8 cellular contexts compared by ENCODE assay signal in genomic region chr9:115373000-115373709, GRCh38.
DNase-seq lines count a peak whose midpoint lies in the region; ATAC-seq lines count a peak whose summit lies in the region.

No MANE protein-coding gene starts in this region.

- intact Hi-C loops in aorta (cut with DNase I), result no loop called here

- DNase-seq in EH (ENCODE audit: low read depth) (peak; percentile 97), LHCN-M2 (ENCODE audit: low read depth) (peak; percentile 96), glomerular endothelial cell (ENCODE audit: extremely low read depth, low read depth, low spot score) (peak; percentile 2), amygdala (lab: John Stamatoyannopoulos, UW) (no peak), NCI-H1092 (lab: John Stamatoyannopoulos, UW) (no peak), NCI-H2081 (lab: John Stamatoyannopoulos, UW) (no peak), aorta (no peak)

- no peak overlapping the region for H3K4me3 ChIP-seq in aorta (ENCODE audit: low read length in 2 of 2)

- ATAC-seq in GM21529 (IDR thresholded peaks at IDR 0.05; ENCODE audit: unreplicated experiment) (peak; percentile 77), aorta (ENCODE audit: low FRiP score) (no peak)

- H3K27ac ChIP-seq in aorta (ENCODE audit: low read depth in 1 of 2, low read length in 2 of 2), result no peak overlapping the region

- H3K9me3 ChIP-seq in aorta (ENCODE audit: control insufficient read depth, low read length), result no peaks in the 10 kb centered on the region

- H3K27me3 ChIP-seq in aorta (ENCODE audit: control insufficient read depth in 1 of 2, insufficient read depth in 2 of 2, low read length in 1 of 2), result no peaks in the 10 kb centered on the region

- no peaks in the 10 kb centered on the region for H3K36me3 ChIP-seq in aorta (ENCODE audit: control insufficient read depth in 1 of 2, insufficient read depth in 2 of 2, low read length in 1 of 2)

- WGBS in aorta, 2 donors, result 90 to 93% methylated on average over 6 of the region's 6 CpGs

- no peaks in the 10 kb centered on the region for H3K4me1 ChIP-seq in aorta (ENCODE audit: control insufficient read depth in 1 of 2, insufficient read depth in 2 of 2, low read length in 2 of 2)

Comparison
In these comparisons a context has a peak if more than half of its experiments do, and no peak if none do; other contexts are left out.
1. DNase-seq: peak in EH (single experiment), LHCN-M2 (single experiment) and glomerular endothelial cell (single experiment); none in amygdala (0 of 56), NCI-H1092 (single experiment), NCI-H2081 (0 of 2) and aorta (0 of 2).